In the genomic region with DNA sequence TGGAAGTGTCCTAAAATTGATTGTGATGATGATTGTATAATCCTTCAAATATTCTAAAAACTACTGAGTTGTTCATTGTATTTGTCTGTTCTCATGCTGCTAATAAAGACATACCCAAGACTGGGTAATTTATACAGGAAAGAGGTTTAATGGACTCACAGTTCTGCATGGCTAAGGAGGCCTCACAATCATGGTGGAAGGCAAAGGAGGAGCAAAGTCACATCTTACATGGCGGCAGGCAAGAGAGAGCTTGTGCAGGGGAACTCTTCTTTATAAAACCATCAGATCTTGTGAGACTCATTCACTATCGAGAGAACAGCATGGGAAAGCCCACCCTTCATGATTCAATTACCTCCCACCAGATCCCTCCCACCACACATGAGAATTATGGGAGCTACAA, we compare ENCODE assay signal across 2 cellular contexts. TPM values are rescaled to one million over a fixed set of nuclear protein-coding genes. Genes with fewer than 3 reads are reported as not detected.
"Had no signal": no experiment of that assay in that cellular context is flagged by ENCODE, and none has a peak within 500 bp of the region (broad histone marks: within the 10 kb centered on the region; RNA-seq: fewer than 3 reads in every experiment).

No MANE protein-coding gene starts in this region.

RNA-seq across cellular contexts. Expression of a gene that starts 27.2 kb away (rescaled TPM):
- total RNA-seq: OCI-LY7, SJCRH30 had no signal
